13 cellular contexts compared by ENCODE assay signal in genomic region chr1:58893257-58893869, GRCh38.
DNase-seq lines count a peak whose midpoint lies in the region; ATAC-seq and TF ChIP-seq lines count a peak whose summit lies in the region.
"Had no signal": no experiment of that assay in that cellular context is flagged by ENCODE, and none has a peak within 500 bp of the region (broad histone marks: within the 10 kb centered on the region; RNA-seq: fewer than 3 reads in every experiment).

No MANE protein-coding gene starts in this region.

- 54 to 56% methylated on average over 13 of the region's 13 CpGs for WGBS in heart right ventricle, 2 donors
- WGBS in psoas muscle, 3 donors = 46 to 53% (median 51%) methylated on average over 13 of the region's 13 CpGs

- intact Hi-C loops in heart right ventricle (cut with DNase I) (loop anchor here in 3 of 10 donors (10.0 kb wide), 3 partner anchors 251 to 811 kb away; partner anchors contain the start of gene FGGY (in 1 of the 3)), psoas muscle (cut with DNase I) (loop anchor here in 1 of 2 donors (10.0 kb wide), 1 partner anchor 401 kb away; the partner anchor contains the start of gene FGGY)

- H3K27me3 ChIP-seq in heart right ventricle (no peaks in the 10 kb centered on the region), psoas muscle (ENCODE audit: insufficient read depth in 3 of 3, low read length in 2 of 3) (no peaks in the 10 kb centered on the region)
- H3K27me3 ChIP-seq: BLaER1, dorsolateral prefrontal cortex had no signal

- no peak for TF ChIP-seq CTCF in heart right ventricle (IDR thresholded peaks at IDR 0.05)
- no peak for TF ChIP-seq CTCF in psoas muscle (IDR thresholded peaks at IDR 0.05)

- no peak overlapping the region for H3K4me3 ChIP-seq in heart right ventricle
- no peak overlapping the region for H3K4me3 ChIP-seq in psoas muscle
- H3K4me3 ChIP-seq: BLaER1, dorsolateral prefrontal cortex, skin epidermis had no signal

- H3K36me3 ChIP-seq in heart right ventricle (no peaks in the 10 kb centered on the region), psoas muscle (ENCODE audit: insufficient read depth in 1 of 2, low read depth in 1 of 2) (no peaks in the 10 kb centered on the region)
- H3K36me3 ChIP-seq: BLaER1 had no signal

- peaks cover 30 to 76% (median 54%) of the 10 kb centered on the region in 9 donors for H3K4me1 ChIP-seq in heart right ventricle
- peaks cover 55% of the 10 kb centered on the region for H3K4me1 ChIP-seq in psoas muscle

- ATAC-seq in heart right ventricle (peak; percentile 36 to 84 (median 76)), psoas muscle (no peak), GM21367 (IDR thresholded peaks at IDR 0.05; ENCODE audit: unreplicated experiment) (no peak), GM21723 (IDR thresholded peaks at IDR 0.05; ENCODE audit: unreplicated experiment) (no peak)
- ATAC-seq: naive thymus-derived CD4-positive, alpha-beta T cell had no signal

- DNase-seq in NCI-H146 (lab: John Stamatoyannopoulos, UW) (peak; percentile 55), NCI-H748 treated with DMSO at 0.1 percent for 48 hours (lab: John Stamatoyannopoulos, UW) (peak; percentile 49), heart right ventricle (peak; percentile 73 to 77), psoas muscle (peak; percentile 31 to 75), substantia nigra (lab: John Stamatoyannopoulos, UW) (no peak)
- DNase-seq in activated CD4-positive, alpha-beta T cell treated with anti-CD3 and anti-CD28 coated beads for 1 hour = no peak
- DNase-seq: dorsolateral prefrontal cortex; H9; naive thymus-derived CD4-positive, alpha-beta T cell had no signal

- no peaks in the 10 kb centered on the region for H3K9me3 ChIP-seq in heart right ventricle
- H3K9me3 ChIP-seq in psoas muscle = no peaks in the 10 kb centered on the region
- H3K9me3 ChIP-seq: BLaER1 had no signal

- H3K27ac ChIP-seq in heart right ventricle (peak overlapping the region in 9 of 10 donors; percentile 22 to 80 (median 63)), psoas muscle (peak overlapping the region; percentile 95), substantia nigra (ENCODE audit: low read depth, low read length, poor library complexity, severe bottlenecking) (no peak overlapping the region)
- H3K27ac ChIP-seq: BLaER1 had no signal

Comparison
In these comparisons a context has a peak if more than half of its experiments do, and no peak if none do; other contexts are left out.
1. DNase-seq: peak in NCI-H146 (single experiment), NCI-H748 treated with DMSO at 0.1 percent for 48 hours (single experiment), heart right ventricle (2 of 2) and psoas muscle (2 of 2); none in activated CD4-positive, alpha-beta T cell treated with anti-CD3 and anti-CD28 coated beads for 1 hour (single experiment) and substantia nigra (0 of 49).
2. ATAC-seq: peak in heart right ventricle (8 of 8); none in psoas muscle (0 of 4), GM21367 (single experiment) and GM21723 (single experiment).